1 cellular context compared by ENCODE assay signal in genomic region chr2:236179653-236180500, GRCh38.
TF ChIP-seq lines count a peak whose summit lies in the region.

No MANE protein-coding gene starts in this region.

TF ChIP-seq in HCT116, 20 proteins besides CTCF, POLR2A, EP300 and RAD21 (continued from another document):
- TF ChIP-seq, protein P1, sequence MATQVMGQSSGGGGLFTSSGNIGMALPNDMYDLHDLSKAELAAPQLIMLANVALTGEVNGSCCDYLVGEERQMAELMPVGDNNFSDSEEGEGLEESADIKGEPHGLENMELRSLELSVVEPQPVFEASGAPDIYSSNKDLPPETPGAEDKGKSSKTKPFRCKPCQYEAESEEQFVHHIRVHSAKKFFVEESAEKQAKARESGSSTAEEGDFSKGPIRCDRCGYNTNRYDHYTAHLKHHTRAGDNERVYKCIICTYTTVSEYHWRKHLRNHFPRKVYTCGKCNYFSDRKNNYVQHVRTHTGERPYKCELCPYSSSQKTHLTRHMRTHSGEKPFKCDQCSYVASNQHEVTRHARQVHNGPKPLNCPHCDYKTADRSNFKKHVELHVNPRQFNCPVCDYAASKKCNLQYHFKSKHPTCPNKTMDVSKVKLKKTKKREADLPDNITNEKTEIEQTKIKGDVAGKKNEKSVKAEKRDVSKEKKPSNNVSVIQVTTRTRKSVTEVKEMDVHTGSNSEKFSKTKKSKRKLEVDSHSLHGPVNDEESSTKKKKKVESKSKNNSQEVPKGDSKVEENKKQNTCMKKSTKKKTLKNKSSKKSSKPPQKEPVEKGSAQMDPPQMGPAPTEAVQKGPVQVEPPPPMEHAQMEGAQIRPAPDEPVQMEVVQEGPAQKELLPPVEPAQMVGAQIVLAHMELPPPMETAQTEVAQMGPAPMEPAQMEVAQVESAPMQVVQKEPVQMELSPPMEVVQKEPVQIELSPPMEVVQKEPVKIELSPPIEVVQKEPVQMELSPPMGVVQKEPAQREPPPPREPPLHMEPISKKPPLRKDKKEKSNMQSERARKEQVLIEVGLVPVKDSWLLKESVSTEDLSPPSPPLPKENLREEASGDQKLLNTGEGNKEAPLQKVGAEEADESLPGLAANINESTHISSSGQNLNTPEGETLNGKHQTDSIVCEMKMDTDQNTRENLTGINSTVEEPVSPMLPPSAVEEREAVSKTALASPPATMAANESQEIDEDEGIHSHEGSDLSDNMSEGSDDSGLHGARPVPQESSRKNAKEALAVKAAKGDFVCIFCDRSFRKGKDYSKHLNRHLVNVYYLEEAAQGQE (IDR thresholded peaks at IDR 0.05; ENCODE audit: low read depth) = no peak
- TF ChIP-seq, protein P2, sequence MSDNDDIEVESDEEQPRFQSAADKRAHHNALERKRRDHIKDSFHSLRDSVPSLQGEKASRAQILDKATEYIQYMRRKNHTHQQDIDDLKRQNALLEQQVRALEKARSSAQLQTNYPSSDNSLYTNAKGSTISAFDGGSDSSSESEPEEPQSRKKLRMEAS (IDR thresholded peaks at IDR 0.05) = no peak
